1 cellular context compared by ENCODE assay signal in genomic region chrX:136130931-136131843, GRCh38.
TF ChIP-seq lines count a peak whose summit lies in the region.

No MANE protein-coding gene starts in this region.

TF ChIP-seq in K562, 482 proteins besides CTCF, POLR2A, EP300 and RAD21 (continued from another document and continues in another):
- TF ChIP-seq MGA (IDR thresholded peaks at IDR 0.05) = no peak
- TF ChIP-seq MEIS2 (IDR thresholded peaks at IDR 0.05; ENCODE audit: partially characterized antibody) = peak; percentile 87
- TF ChIP-seq POLR2H (tag; IDR thresholded peaks at IDR 0.05; ENCODE audit: low read depth) = peak; percentile 31; the same call in 1 of the 2 replicates
- no peak for TF ChIP-seq ATF1 (CRISPR knock-in tag; IDR thresholded peaks at IDR 0.05)
- no peak; the same call in 1 of the 2 replicates for TF ChIP-seq ATF1 (tag; IDR thresholded peaks at IDR 0.05)
- peak; percentile 97 for TF ChIP-seq HES1 (IDR thresholded peaks at IDR 0.05; ENCODE audit: low read depth)
- peak; percentile 84 for TF ChIP-seq JUND (IDR thresholded peaks at IDR 0.05; ENCODE audit: borderline replicate concordance, low read depth, low read length)
- peak; percentile 76; the same call in 1 of the 3 replicates for TF ChIP-seq JUND (tag; IDR thresholded peaks at IDR 0.05; ENCODE audit: borderline replicate concordance, low read depth, low read length)
- TF ChIP-seq PKNOX1 (IDR thresholded peaks at IDR 0.05) = peak; percentile 65
- TF ChIP-seq MTA1 (IDR thresholded peaks at IDR 0.05; ENCODE audit: borderline replicate concordance) = peak; percentile 63; the same call in 1 of the 2 replicates
- TF ChIP-seq ZBTB1 (CRISPR knock-in tag; IDR thresholded peaks at IDR 0.05; ENCODE audit: borderline replicate concordance, low read depth) = no peak
- no peak for TF ChIP-seq MTA3 (IDR thresholded peaks at IDR 0.05; ENCODE audit: borderline replicate concordance)
- no peak for TF ChIP-seq YBX1 (IDR thresholded peaks at IDR 0.05)
- no peak for TF ChIP-seq THRA (IDR thresholded peaks at IDR 0.05)
- TF ChIP-seq ARID1B (IDR thresholded peaks at IDR 0.05) = peak; percentile 78
- TF ChIP-seq ZNF224 (CRISPR knock-in tag; IDR thresholded peaks at IDR 0.05) = no peak
- TF ChIP-seq CBFB (CRISPR knock-in tag; IDR thresholded peaks at IDR 0.05) = peak; percentile 66; the same call in 1 of the 2 replicates
- TF ChIP-seq SIN3A (IDR thresholded peaks at IDR 0.05; ENCODE audit: borderline replicate concordance in 2 of 2, control insufficient read depth in 1 of 2, low read depth in 2 of 2, low read length in 2 of 2) = no peak
- TF ChIP-seq ATF7 (IDR thresholded peaks at IDR 0.05) = peak; percentile 83
- TF ChIP-seq C11orf30 (IDR thresholded peaks at IDR 0.05; ENCODE audit: low read depth) = no peak
- TF ChIP-seq ID3 (CRISPR knock-in tag; IDR thresholded peaks at IDR 0.05) = no peak
- TF ChIP-seq ID3 (tag; IDR thresholded peaks at IDR 0.05) = 0 out of 2 replicates have a peak, but pooled peaks have one; percentile 24
- TF ChIP-seq ZNF395 (CRISPR knock-in tag; IDR thresholded peaks at IDR 0.05) = no peak
- TF ChIP-seq SAFB2 (IDR thresholded peaks at IDR 0.05; ENCODE audit: borderline replicate concordance, low read depth, low read length, severe bottlenecking) = no peak
- TF ChIP-seq REST (CRISPR knock-in tag; IDR thresholded peaks at IDR 0.05; ENCODE audit: low read depth) = no peak
- no peak for TF ChIP-seq TARDBP (IDR thresholded peaks at IDR 0.05)
- no peak for TF ChIP-seq NRF1 (conservative IDR thresholded peaks at IDR 0.05 in 1 of 2, IDR thresholded peaks at IDR 0.05 in 1 of 2)
- no peak for TF ChIP-seq ZNF124 (CRISPR knock-in tag; IDR thresholded peaks at IDR 0.05)
- TF ChIP-seq USF1 (CRISPR knock-in tag; IDR thresholded peaks at IDR 0.05) = no peak
- no peak for TF ChIP-seq FOXJ2 (tag; IDR thresholded peaks at IDR 0.05)
- TF ChIP-seq DDX20 (tag; IDR thresholded peaks at IDR 0.05; ENCODE audit: low read depth) = no peak
- TF ChIP-seq NFRKB (IDR thresholded peaks at IDR 0.05; ENCODE audit: low read depth) = no peak
- TF ChIP-seq NCOA4 (IDR thresholded peaks at IDR 0.05; ENCODE audit: partially characterized antibody) = no peak
- no peak for TF ChIP-seq CBX1 (IDR thresholded peaks at IDR 0.05; ENCODE audit: low read depth)
- no peak for TF ChIP-seq PURB (CRISPR knock-in tag; IDR thresholded peaks at IDR 0.05; ENCODE audit: low read depth)
- no peak for TF ChIP-seq MLX (CRISPR knock-in tag; conservative IDR thresholded peaks at IDR 0.05)
- TF ChIP-seq GTF2B (IDR thresholded peaks at IDR 0.05; ENCODE audit: extremely low read depth, insufficient read length) = no peak
- no peak for TF ChIP-seq ZNF146 (CRISPR knock-in tag; IDR thresholded peaks at IDR 0.05; ENCODE audit: unreplicated experiment)
- peak; percentile 98 for TF ChIP-seq SOX6 (IDR thresholded peaks at IDR 0.05)
